ENCODE assay signal across 1 cellular context in genomic region chr19:48644355-48644754, GRCh38.
TF ChIP-seq lines count a peak whose summit lies in the region.

No MANE protein-coding gene starts in this region.

TF ChIP-seq in HCT116, 20 proteins besides CTCF, POLR2A, EP300 and RAD21 (continued from another document):
- TF ChIP-seq REST (IDR thresholded peaks at IDR 0.05; ENCODE audit: low read depth) (no peak), CEBPB (IDR thresholded peaks at IDR 0.05; ENCODE audit: low read depth) (no peak), SIN3A (IDR thresholded peaks at IDR 0.05; ENCODE audit: low read depth) (no peak), JUND (IDR thresholded peaks at IDR 0.05) (no peak), FOSL1 (IDR thresholded peaks at IDR 0.05; ENCODE audit: low read depth) (no peak), YY1 (IDR thresholded peaks at IDR 0.05; ENCODE audit: extremely low read depth, insufficient replicate concordance, low read depth, low read length) (no peak), EGR1 (IDR thresholded peaks at IDR 0.05; ENCODE audit: low read depth) (no peak), POLR2AphosphoS5 (IDR thresholded peaks at IDR 0.05; ENCODE audit: low read depth, low read length) (no peak), ZFX (IDR thresholded peaks at IDR 0.05) (no peak), ZNF274 (IDR thresholded peaks at IDR 0.05; ENCODE audit: low read depth, low read length) (no peak)
